In genomic region chr5:123617561-123617960, GRCh38 we compare ENCODE assay signal across 31 cellular contexts.
"Had no signal": no experiment of that assay in that cellular context is flagged by ENCODE, and none has a peak within 500 bp of the region (broad histone marks: within the 10 kb centered on the region; RNA-seq: fewer than 3 reads in every experiment).

No MANE protein-coding gene starts in this region.

- H3K9me3 ChIP-seq: esophagus muscularis mucosa, gastroesophageal sphincter, heart right ventricle had no signal

- H3K4me2 ChIP-seq: hepatocyte had no signal

- H3K4me1 ChIP-seq: esophagus muscularis mucosa, foreskin keratinocyte, gastroesophageal sphincter, heart right ventricle had no signal

- DNase-seq: activated B cell treated with CpG ODN at 0.5 μM for 24 hours; activated CD4-positive, alpha-beta T cell treated with anti-CD3 and anti-CD28 coated beads for 48 hours; activated CD4-positive, alpha-beta T cell treated with anti-CD3 and anti-CD28 coated beads, Interleukin-2, amount 50 U/mL, for 1 hour; activated CD4-positive, alpha-beta T cell treated with anti-CD3 and anti-CD28 coated beads, Interleukin-2, amount 50 U/mL, for 48 hours; activated CD8-positive, alpha-beta memory T cell treated with anti-CD3 and anti-CD28 coated beads for 24 hours; activated CD8-positive, alpha-beta T cell treated with anti-CD3 and anti-CD28 coated beads for 36 hours; activated effector memory CD4-positive, alpha-beta T cell treated with Interleukin-2 at 50 U/mL for 16 hours; activated gamma-delta T cell treated with Interleukin-2 at 50 U/mL for 16 hours; activated naive CD4-positive, alpha-beta T cell treated with Interleukin-2 at 50 U/mL for 16 hours; activated naive CD8-positive, alpha-beta T cell treated with anti-CD3 and anti-CD28 coated beads, Interleukin-2, amount 10 ng/mL, durations not matched to agents 7 days and 5 days; activated T-cell treated with anti-CD3 and anti-CD28 coated beads, Interleukin-2, amount 50 U/mL, for 4 hours; amniotic stem cell; anterior cingulate cortex; brain microvascular endothelial cell; dorsolateral prefrontal cortex; effector CD4-positive, alpha-beta T cell; effector memory CD8-positive, alpha-beta T cell; erythroblast; foreskin keratinocyte; heart right ventricle; T-helper 17 cell; T1000; WERI-Rb-1 had no signal

- FAIRE-seq: astrocyte, bronchial epithelial cell had no signal

- H3K79me2 ChIP-seq: hepatocyte had no signal

- H3K27me3 ChIP-seq: brain microvascular endothelial cell, dorsolateral prefrontal cortex, esophagus muscularis mucosa, foreskin keratinocyte, gastroesophageal sphincter, heart right ventricle, hepatocyte had no signal

- H2AFZ ChIP-seq: hepatocyte had no signal

- H3K36me3 ChIP-seq: WERI-Rb-1 had no signal

- ATAC-seq: activated CD4-positive, CD25-positive, alpha-beta regulatory T cell treated with anti-CD3 and anti-CD28 coated beads, Interleukin-2, amount 50 U/mL, for 24 hours; activated CD8-positive, alpha-beta T cell treated with anti-CD3 and anti-CD28 coated beads for 36 hours; activated T-cell treated with anti-CD3 and anti-CD28 coated beads, Interleukin-2, amount 50 U/mL, for 4 hours; activated T-helper 17 cell treated with anti-CD3 and anti-CD28 coated beads, Interleukin-2, amount 50 U/mL, for 72 hours; effector memory CD8-positive, alpha-beta T cell; foreskin keratinocyte; gastroesophageal sphincter; heart right ventricle; T-helper 17 cell had no signal

- H3K27ac ChIP-seq: brain microvascular endothelial cell, coronary artery, dorsolateral prefrontal cortex, esophagus muscularis mucosa, foreskin keratinocyte, gastroesophageal sphincter, heart right ventricle, hepatocyte, WERI-Rb-1 had no signal

- H3K4me3 ChIP-seq: coronary artery, dorsolateral prefrontal cortex, esophagus muscularis mucosa, gastroesophageal sphincter, heart right ventricle, hepatocyte had no signal
